12 cellular contexts compared by ENCODE assay signal in genomic region chr19:7492142-7493055, GRCh38. TPM values are rescaled to one million over a fixed set of nuclear protein-coding genes. Genes with fewer than 3 reads are reported as not detected.
DNase-seq lines count a peak whose midpoint lies in the region; TF ChIP-seq lines count a peak whose summit lies in the region.
"Had no signal": no experiment of that assay in that cellular context is flagged by ENCODE, and none has a peak within 500 bp of the region (broad histone marks: within the 10 kb centered on the region; RNA-seq: fewer than 3 reads in every experiment).

No MANE protein-coding gene starts in this region.

- no peaks in the 10 kb centered on the region for H3K36me3 ChIP-seq in thyroid gland

- DNase-seq in DMS53 (lab: John Stamatoyannopoulos, UW) = peak; percentile 46
- DNase-seq in DMS53 treated with DMSO at 0.1 percent for 48 hours (lab: John Stamatoyannopoulos, UW; ENCODE audit: unreplicated experiment) = no peak
- peak in 3 of 5 experiments; percentile 26 to 82 (median 27) for DNase-seq in T-helper 2 cell
- peak; percentile 40 to 52 for DNase-seq in stimulated activated CD4-positive, alpha-beta T cell treated with anti-CD3 and anti-CD28 coated beads, Interleukin-2, amount 100 ng/mL, for 48 hours
- no peak for DNase-seq in type B pancreatic cell (ENCODE audit: extremely low spot score, unreplicated experiment)
- no peak for DNase-seq in superior temporal gyrus (ENCODE audit: extremely low spot score)
- DNase-seq in thyroid gland = no peak
- DNase-seq: cortex of kidney, mucosa of descending colon had no signal

- WGBS in thyroid gland, 2 donors = 83 to 85% methylated on average over 19 of the region's 19 CpGs

- peaks cover 12% of the 10 kb centered on the region for H3K27me3 Mint-ChIP-seq in dendritic cell treated with granulocyte-macrophage colony-stimulating factor and Interleukin-4, amounts not matched to agents 40 ng/mL and 50 ng/mL, for 4 days
- H3K27me3 Mint-ChIP-seq in type B pancreatic cell = peaks cover 8% of the 10 kb centered on the region

- no peak overlapping the region for H3K27ac ChIP-seq in thyroid gland
- H3K27ac ChIP-seq: 22Rv1 had no signal

- H3K9me3 ChIP-seq in thyroid gland = no peaks in the 10 kb centered on the region
- H3K9me3 ChIP-seq: mucosa of descending colon had no signal

- no peaks in the 10 kb centered on the region for H3K27me3 ChIP-seq in thyroid gland

- TF ChIP-seq POLR2A in thyroid gland (IDR thresholded peaks at IDR 0.05) = no peak

- intact Hi-C loops in dendritic cell treated with granulocyte-macrophage colony-stimulating factor and Interleukin-4, amounts not matched to agents 40 ng/mL and 50 ng/mL, for 4 days (cut with micrococcal nuclease) = no loop called here
- intact Hi-C loops in thyroid gland (cut with DNase I) = no loop called here

- peak overlapping the region; percentile 16 for H3K27ac Mint-ChIP-seq in dendritic cell treated with granulocyte-macrophage colony-stimulating factor and Interleukin-4, amounts not matched to agents 40 ng/mL and 50 ng/mL, for 4 days
- no peak overlapping the region for H3K27ac Mint-ChIP-seq in type B pancreatic cell

- no peaks in the 10 kb centered on the region for H3K36me3 Mint-ChIP-seq in dendritic cell treated with granulocyte-macrophage colony-stimulating factor and Interleukin-4, amounts not matched to agents 40 ng/mL and 50 ng/mL, for 4 days (ENCODE audit: low read depth)
- H3K36me3 Mint-ChIP-seq in type B pancreatic cell = peaks cover 3% of the 10 kb centered on the region

- no peak overlapping the region for H3K4me3 Mint-ChIP-seq in dendritic cell treated with granulocyte-macrophage colony-stimulating factor and Interleukin-4, amounts not matched to agents 40 ng/mL and 50 ng/mL, for 4 days
- no peak overlapping the region for H3K4me3 Mint-ChIP-seq in type B pancreatic cell

- no peaks in the 10 kb centered on the region for H3K9me3 Mint-ChIP-seq in dendritic cell treated with granulocyte-macrophage colony-stimulating factor and Interleukin-4, amounts not matched to agents 40 ng/mL and 50 ng/mL, for 4 days
- H3K9me3 Mint-ChIP-seq in type B pancreatic cell = no peaks in the 10 kb centered on the region

- peaks cover 61% of the 10 kb centered on the region for H3K4me1 Mint-ChIP-seq in dendritic cell treated with granulocyte-macrophage colony-stimulating factor and Interleukin-4, amounts not matched to agents 40 ng/mL and 50 ng/mL, for 4 days (ENCODE audit: low read depth)
- peaks cover 7% of the 10 kb centered on the region for H3K4me1 Mint-ChIP-seq in type B pancreatic cell (ENCODE audit: unreplicated experiment)

- no peak for TF ChIP-seq CTCF in type B pancreatic cell (conservative IDR thresholded peaks at IDR 0.05)
- no peak for TF ChIP-seq CTCF in thyroid gland (IDR thresholded peaks at IDR 0.05)

- peaks cover 9 to 11% of the 10 kb centered on the region in 2 donors for H3K4me1 ChIP-seq in thyroid gland

- H3K4me3 ChIP-seq in thyroid gland (replicated peaks in 1 of 3) = no peak overlapping the region
- H3K4me3 ChIP-seq: GM12878, mucosa of descending colon had no signal

RNA-seq across cellular contexts. Expression of gene PEX11G, which starts 3.6 kb away (rescaled TPM):
- total RNA-seq in type B pancreatic cell (ENCODE audit: low replicate concordance) (4.8 and 5.7 TPM in 2 replicates), thyroid gland (10 to 100 TPM in 1 of 4 donors, 1 to 10 TPM in 3; 2.3 to 11.5 (median 5.5) TPM)

RNA-seq across cellular contexts. Expression of gene ZNF358, which starts 23.5 kb away (rescaled TPM):
- 49.8 and 67.1 TPM in 2 replicates for total RNA-seq in type B pancreatic cell (ENCODE audit: low replicate concordance)
- total RNA-seq in thyroid gland = 100 to 1,000 TPM in 1 of 4 donors, 10 to 100 TPM in 3; 57.6 to 102 (median 69.5) TPM

RNA-seq across cellular contexts. Expression of gene MCOLN1, which starts 30.0 kb away (rescaled TPM):
- total RNA-seq in type B pancreatic cell (ENCODE audit: low replicate concordance) = 24.0 and 24.3 TPM in 2 replicates
- 10 to 100 TPM in 3 of 4 donors, 1 to 10 TPM in 1; 9.1 to 25.0 (median 14.5) TPM for total RNA-seq in thyroid gland

RNA-seq across cellular contexts. Expression of gene PNPLA6, which starts 43.1 kb away (rescaled TPM):
- total RNA-seq in type B pancreatic cell (ENCODE audit: low replicate concordance) = 84.3 and 86.1 TPM in 2 replicates
- 10 to 100 TPM; 53.2 to 93.9 (median 84.1) TPM for total RNA-seq in thyroid gland

Comparison
In these comparisons a context has a peak if more than half of its experiments do, and no peak if none do; other contexts are left out.
1. DNase-seq: peak in DMS53 (single experiment), T-helper 2 cell (3 of 5) and stimulated activated CD4-positive, alpha-beta T cell treated with anti-CD3 and anti-CD28 coated beads, Interleukin-2, amount 100 ng/mL, for 48 hours (2 of 2); none in DMS53 treated with DMSO at 0.1 percent for 48 hours (single experiment), type B pancreatic cell (single experiment), superior temporal gyrus (single experiment) and thyroid gland (0 of 2).